ENCODE assay signal across 24 cellular contexts in genomic region chr1:113269577-113269976, GRCh38.
"Had no signal": no experiment of that assay in that cellular context is flagged by ENCODE, and none has a peak within 500 bp of the region (broad histone marks: within the 10 kb centered on the region; RNA-seq: fewer than 3 reads in every experiment).

No MANE protein-coding gene starts in this region.

- H3K4me1 ChIP-seq: esophagus muscularis mucosa, foreskin keratinocyte, heart right ventricle, left lung, lower lobe of right lung, psoas muscle, sigmoid colon, stomach, upper lobe of left lung, vagina had no signal

- H3K4me3 ChIP-seq: esophagus muscularis mucosa, heart right ventricle, left lung, lower lobe of right lung, ovary, psoas muscle, sigmoid colon, stomach, thyroid gland, upper lobe of left lung, vagina had no signal

- H3K27ac ChIP-seq: esophagus muscularis mucosa, foreskin keratinocyte, heart right ventricle, left lung, lower lobe of right lung, ovary, psoas muscle, sigmoid colon, stomach, thyroid gland, upper lobe of left lung, vagina had no signal

- DNase-seq: activated CD4-positive, alpha-beta memory T cell treated with anti-CD3 and anti-CD28 coated beads, Interleukin-2, amount 10 ng/mL, durations not matched to agents 7 days and 5 days; activated CD4-positive, alpha-beta T cell treated with anti-CD3 and anti-CD28 coated beads, Interleukin-2, amount 10 ng/mL, durations not matched to agents 7 days and 5 days; activated CD8-positive, alpha-beta memory T cell treated with anti-CD3 and anti-CD28 coated beads, Interleukin-2, amount 50 U/mL, for 48 hours; activated naive CD8-positive, alpha-beta T cell treated with anti-CD3 and anti-CD28 coated beads, Interleukin-2, amount 50 U/mL, for 24 hours; activated T-cell treated with anti-CD3 and anti-CD28 coated beads, Interleukin-2, amount 50 U/mL, for 24 hours; amygdala; caudate nucleus; cortex of kidney; foreskin keratinocyte; heart right ventricle; left lung; lower lobe of right lung; ovary; psoas muscle; sigmoid colon; small intestine; stimulated activated CD4-positive, alpha-beta T cell treated with anti-CD3 and anti-CD28 coated beads, Interleukin-2, amount 100 ng/mL, for 24 hours; stimulated activated naive B cell treated with anti-CD40 and anti-IgM and Interleukin-4, amounts not matched to agents 10 μg/mL and 1 μg/mL and 100 μg/mL, for 72 hours; stomach; T-helper 1 cell; thyroid gland; upper lobe of left lung had no signal

- H3K36me3 ChIP-seq: esophagus muscularis mucosa, heart right ventricle, left lung, lower lobe of right lung, ovary, sigmoid colon, stomach, thyroid gland, upper lobe of left lung, vagina had no signal

- H3K27me3 ChIP-seq: esophagus muscularis mucosa, ovary, sigmoid colon, stomach, thyroid gland, upper lobe of left lung, vagina had no signal

- H3K9me3 ChIP-seq: esophagus muscularis mucosa, heart right ventricle, left lung, lower lobe of right lung, ovary, psoas muscle, sigmoid colon, stomach, thyroid gland, upper lobe of left lung, vagina had no signal
